In genomic region chr22:26667140-26667539, GRCh38 we compare ENCODE assay signal across 2 cellular contexts.
A peak's percentile ranks its signal among the peaks of the same experiment; 100 is the strongest.
TF ChIP-seq lines count a peak whose summit lies in the region.

No MANE protein-coding gene starts in this region.

TF ChIP-seq in HEK293, 187 proteins besides CTCF, POLR2A, EP300 and RAD21:
- TF ChIP-seq ZSCAN4 (tag by site-specific recombination; IDR thresholded peaks at IDR 0.05) (peak; percentile 97), ZNF302 (tag by site-specific recombination; IDR thresholded peaks at IDR 0.05; ENCODE audit: low read depth) (no peak)
- TF ChIP-seq, protein P1, sequence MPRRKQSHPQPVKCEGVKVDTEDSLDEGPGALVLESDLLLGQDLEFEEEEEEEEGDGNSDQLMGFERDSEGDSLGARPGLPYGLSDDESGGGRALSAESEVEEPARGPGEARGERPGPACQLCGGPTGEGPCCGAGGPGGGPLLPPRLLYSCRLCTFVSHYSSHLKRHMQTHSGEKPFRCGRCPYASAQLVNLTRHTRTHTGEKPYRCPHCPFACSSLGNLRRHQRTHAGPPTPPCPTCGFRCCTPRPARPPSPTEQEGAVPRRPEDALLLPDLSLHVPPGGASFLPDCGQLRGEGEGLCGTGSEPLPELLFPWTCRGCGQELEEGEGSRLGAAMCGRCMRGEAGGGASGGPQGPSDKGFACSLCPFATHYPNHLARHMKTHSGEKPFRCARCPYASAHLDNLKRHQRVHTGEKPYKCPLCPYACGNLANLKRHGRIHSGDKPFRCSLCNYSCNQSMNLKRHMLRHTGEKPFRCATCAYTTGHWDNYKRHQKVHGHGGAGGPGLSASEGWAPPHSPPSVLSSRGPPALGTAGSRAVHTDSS (tag by site-specific recombination; IDR thresholded peaks at IDR 0.05): no peak

TF ChIP-seq in H1, 55 proteins besides CTCF, POLR2A, EP300 and RAD21:
- TF ChIP-seq HDAC2 (IDR thresholded peaks at IDR 0.05; ENCODE audit: borderline replicate concordance in 1 of 2, low read depth in 2 of 2, low read length in 2 of 2): no peak
- TF ChIP-seq BRCA1 (IDR thresholded peaks at IDR 0.05; ENCODE audit: low read depth, low read length): no peak
- no peak for TF ChIP-seq SP1 (IDR thresholded peaks at IDR 0.05; ENCODE audit: low read depth, low read length)
- no peak for TF ChIP-seq ASH2L (IDR thresholded peaks at IDR 0.05; ENCODE audit: low read length)
- no peak for TF ChIP-seq FOSL1 (IDR thresholded peaks at IDR 0.05; ENCODE audit: insufficient read depth, low read depth, low read length)
- TF ChIP-seq SRF (IDR thresholded peaks at IDR 0.05; ENCODE audit: low read depth, low read length): no peak
- no peak for TF ChIP-seq CTBP2 (IDR thresholded peaks at IDR 0.05; ENCODE audit: borderline replicate concordance, insufficient read depth, insufficient read length, low read length)
- TF ChIP-seq POLR2AphosphoS5 (IDR thresholded peaks at IDR 0.05; ENCODE audit: low read depth, low read length): no peak
- no peak for TF ChIP-seq CBX5 (IDR thresholded peaks at IDR 0.05; ENCODE audit: low read depth, low read length)
- no peak for TF ChIP-seq RNF2 (IDR thresholded peaks at IDR 0.05; ENCODE audit: borderline replicate concordance, low read depth, low read length, missing control alignments, poor library complexity, severe bottlenecking)
- no peak for TF ChIP-seq EZH2 (IDR thresholded peaks at IDR 0.05; ENCODE audit: low read depth, low read length, severe bottlenecking)
- no peak for TF ChIP-seq RFX5 (IDR thresholded peaks at IDR 0.05; ENCODE audit: borderline replicate concordance, low read depth, low read length)
- TF ChIP-seq SAP30 (IDR thresholded peaks at IDR 0.05; ENCODE audit: insufficient read depth, insufficient replicate concordance, low read length): no peak
- no peak for TF ChIP-seq CBX8 (IDR thresholded peaks at IDR 0.05; ENCODE audit: borderline replicate concordance, low read depth, low read length)
- TF ChIP-seq HDAC6 (IDR thresholded peaks at IDR 0.05; ENCODE audit: low read depth, low read length): no peak
- no peak for TF ChIP-seq JUND (IDR thresholded peaks at IDR 0.05; ENCODE audit: low read length)
- TF ChIP-seq BCL11A (IDR thresholded peaks at IDR 0.05; ENCODE audit: low read depth in 2 of 2, low read length in 2 of 2): no peak
- TF ChIP-seq MAFK (IDR thresholded peaks at IDR 0.05; ENCODE audit: low read depth, low read length): no peak
- TF ChIP-seq CHD1 (IDR thresholded peaks at IDR 0.05; ENCODE audit: low read depth, low read length): no peak
